ENCODE assay signal across 13 cellular contexts in genomic region chr1:230394134-230394533, GRCh38.
"Had no signal": no experiment of that assay in that cellular context is flagged by ENCODE, and none has a peak within 500 bp of the region (broad histone marks: within the 10 kb centered on the region; RNA-seq: fewer than 3 reads in every experiment).

No MANE protein-coding gene starts in this region.

- ATAC-seq: activated naive CD8-positive, alpha-beta T cell treated with anti-CD3 and anti-CD28 coated beads, Interleukin-2, amount 50 U/mL, for 24 hours; activated T-helper 17 cell treated with anti-CD3 and anti-CD28 coated beads, Interleukin-2, amount 50 U/mL, for 72 hours had no signal

- H3K9me3 Mint-ChIP-seq: activated T-helper 17 cell treated with anti-CD3 and anti-CD28 coated beads, Interleukin-2, amount 50 U/mL, for 72 hours had no signal

- H3K36me3 Mint-ChIP-seq: mesothelial cell of epicardium had no signal

- H3K4me1 Mint-ChIP-seq: activated naive CD8-positive, alpha-beta T cell treated with anti-CD3 and anti-CD28 coated beads, Interleukin-2, amount 50 U/mL, for 24 hours; activated T-helper 17 cell treated with anti-CD3 and anti-CD28 coated beads, Interleukin-2, amount 50 U/mL, for 72 hours; mesothelial cell of epicardium had no signal

- DNase-seq: activated CD4-positive, alpha-beta T cell treated with anti-CD3 and anti-CD28 coated beads for 1 hour; activated CD4-positive, alpha-beta T cell treated with anti-CD3 and anti-CD28 coated beads, Interleukin-2, amount 50 U/mL, for 48 hours; activated naive CD4-positive, alpha-beta T cell treated with Interleukin-2 at 50 U/mL for 16 hours; activated naive CD8-positive, alpha-beta T cell treated with anti-CD3 and anti-CD28 coated beads, Interleukin-2, amount 50 U/mL, for 24 hours; aorta; cortex of kidney; effector CD8-positive, alpha-beta T cell; foreskin fibroblast; stimulated activated CD4-positive, alpha-beta T cell treated with anti-CD3 and anti-CD28 coated beads, Interleukin-12 subunit alpha, Interleukin-12 subunit beta, amount 100 ng/mL, for 4 hours; stimulated activated CD4-positive, alpha-beta T cell treated with anti-CD3 and anti-CD28 coated beads, Interleukin-2, amount 100 ng/mL, for 24 hours had no signal

- H3K4me3 Mint-ChIP-seq: activated naive CD8-positive, alpha-beta T cell treated with anti-CD3 and anti-CD28 coated beads, Interleukin-2, amount 50 U/mL, for 24 hours; activated T-helper 17 cell treated with anti-CD3 and anti-CD28 coated beads, Interleukin-2, amount 50 U/mL, for 72 hours; mesothelial cell of epicardium; neural crest cell had no signal

- H3K27ac Mint-ChIP-seq: activated naive CD8-positive, alpha-beta T cell treated with anti-CD3 and anti-CD28 coated beads, Interleukin-2, amount 50 U/mL, for 24 hours; activated T-helper 17 cell treated with anti-CD3 and anti-CD28 coated beads, Interleukin-2, amount 50 U/mL, for 72 hours; mesothelial cell of epicardium had no signal
